Comparison of ENCODE assay signal across 8 cellular contexts in genomic region chr11:125514336-125515101, GRCh38. TPM values are rescaled to one million over a fixed set of nuclear protein-coding genes. Genes with fewer than 3 reads are reported as not detected.
DNase-seq lines count a peak whose midpoint lies in the region; ATAC-seq and TF ChIP-seq lines count a peak whose summit lies in the region.

No MANE protein-coding gene starts in this region.

- no peak for TF ChIP-seq CTCF in SU-DHL-6 (IDR thresholded peaks at IDR 0.05; ENCODE audit: insufficient read depth, low read length, poor library complexity, severe bottlenecking)

- no peak for DNase-seq in Right ventricle myocardium inferior (ENCODE audit: missing footprints)
- DNase-seq in cardiac septum (ENCODE audit: low spot score) = no peak
- peak; percentile 54 for DNase-seq in amniotic epithelial cell (ENCODE audit: low read depth)
- DNase-seq in stimulated activated CD4-positive, alpha-beta T cell treated with anti-CD3 and anti-CD28 coated beads, Interleukin-12 subunit alpha, Interleukin-12 subunit beta, amount 100 ng/mL, for 4 hours = peak; percentile 20
- no peak for DNase-seq in HT-29 (ENCODE audit: low spot score)
- DNase-seq in LoVo (ENCODE audit: low spot score) = no peak

- H3K27me3 ChIP-seq in SU-DHL-6 (ENCODE audit: low read length) = no peaks in the 10 kb centered on the region

- H2AFZ ChIP-seq in SU-DHL-6 (ENCODE audit: low read depth, low read length, severe bottlenecking) = no peak overlapping the region

- peaks cover 4% of the 10 kb centered on the region; the same call in 1 of the 2 replicates for H3F3A ChIP-seq in SU-DHL-6 (ENCODE audit: insufficient read depth)

- no peaks in the 10 kb centered on the region for H3K9me2 ChIP-seq in SU-DHL-6 (replicated peaks; ENCODE audit: insufficient read depth, low read length)

- H3K4me3 ChIP-seq in SU-DHL-6 (ENCODE audit: insufficient read depth, low read length, poor library complexity, severe bottlenecking) = no peak overlapping the region

- H3K79me2 ChIP-seq in SU-DHL-6 (ENCODE audit: insufficient read depth, low read length) = no peaks in the 10 kb centered on the region

- H3K9ac ChIP-seq in SU-DHL-6 (ENCODE audit: low read length) = no peak overlapping the region

- no peaks in the 10 kb centered on the region for H3K36me3 ChIP-seq in SU-DHL-6 (ENCODE audit: low read length)

- no peaks in the 10 kb centered on the region for H4K20me1 ChIP-seq in SU-DHL-6 (ENCODE audit: low read depth, low read length)

- H3K27ac ChIP-seq in SU-DHL-6 (ENCODE audit: low read depth, low read length) = peak overlapping the region; percentile 88

- H3K9me3 ChIP-seq in SU-DHL-6 (ENCODE audit: insufficient read depth, low read length) = no peaks in the 10 kb centered on the region

- intact Hi-C loops in Right ventricle myocardium inferior (cut with DNase I) (no loop called here), cardiac septum (cut with DNase I) (no loop called here)

- ATAC-seq in Right ventricle myocardium inferior = peak; percentile 42
- ATAC-seq in HG03354 (IDR thresholded peaks at IDR 0.05; ENCODE audit: poor library complexity, severe bottlenecking, unreplicated experiment) = peak; percentile 79

- peak overlapping the region; percentile 47 for H3K4me2 ChIP-seq in SU-DHL-6 (ENCODE audit: low read depth, low read length, poor library complexity, severe bottlenecking)

RNA-seq across cellular contexts. Expression of gene FEZ1, which starts 18.5 kb away (rescaled TPM):
- 43.3 TPM for total RNA-seq in Right ventricle myocardium inferior
- 35.3 TPM for total RNA-seq in cardiac septum
- total RNA-seq in HT-29 (2014; rRNA removed; shearing (Covaris generic)) = not detected in 2 replicates

RNA-seq across cellular contexts. Expression of gene EI24, which starts 54.8 kb away (rescaled TPM):
- total RNA-seq in Right ventricle myocardium inferior = 58.1 TPM
- 43.3 TPM for total RNA-seq in cardiac septum
- total RNA-seq in HT-29 (2014; rRNA removed; shearing (Covaris generic)) = 122 and 125 TPM in 2 replicates

Comparison
In these comparisons a context has a peak if more than half of its experiments do, and no peak if none do; other contexts are left out.
1. DNase-seq: peak in amniotic epithelial cell (single experiment) and stimulated activated CD4-positive, alpha-beta T cell treated with anti-CD3 and anti-CD28 coated beads, Interleukin-12 subunit alpha, Interleukin-12 subunit beta, amount 100 ng/mL, for 4 hours (single experiment); none in Right ventricle myocardium inferior (single experiment), cardiac septum (single experiment), HT-29 (single experiment) and LoVo (single experiment).
2. RNA of gene FEZ1, which starts 18.5 kb away (total RNA-seq): 43.3 TPM in Right ventricle myocardium inferior (single experiment) and 35.3 TPM in cardiac septum (single experiment); not detected in HT-29; every median in the first group is over 10 times any median in the second.